Comparison of ENCODE assay signal across 7 cellular contexts in genomic region chr12:57005980-57006808, GRCh38. TPM values are rescaled to one million over a fixed set of nuclear protein-coding genes. Genes with fewer than 3 reads are reported as not detected.
A peak's percentile ranks its signal among the peaks of the same experiment; 100 is the strongest.
DNase-seq lines count a peak whose midpoint lies in the region; ATAC-seq and TF ChIP-seq lines count a peak whose summit lies in the region.

ZBTB39 (minus strand) TSS chr12:57006546; CDS start chr12:57004917, 1,629 bp downstream.

- H3K4me3 Mint-ChIP-seq in HFFc6 (peak within 1 kb of the TSS; percentile 89), WTC11 (peak within 1 kb of the TSS; percentile 93)

- no peaks in the 10 kb centered on the region for H3K27me3 Mint-ChIP-seq in HFFc6 (ENCODE audit: insufficient read depth)
- H3K27me3 Mint-ChIP-seq in WTC11 (ENCODE audit: low read depth): no peaks in the 10 kb centered on the region

- H3K4me1 Mint-ChIP-seq in HFFc6 (ENCODE audit: low read depth) (peaks cover 50% of the 10 kb centered on the region), WTC11 (peaks cover 44% of the 10 kb centered on the region)

- DNase-seq in HFFc6 (peak; percentile 13), NCI-H1105 (lab: John Stamatoyannopoulos, UW) (peak; percentile 22), WTC11 (ENCODE audit: low spot score) (peak; percentile 63), kidney glomerular epithelial cell (lab: John Stamatoyannopoulos, UW) (peak; percentile 27)
- peak; percentile 60 for DNase-seq in central memory CD4-positive, alpha-beta T cell
- DNase-seq in stimulated activated CD4-positive, alpha-beta T cell treated with anti-CD3 and anti-CD28 coated beads, Interleukin-2, amount 100 ng/mL, for 24 hours: peak; percentile 70 to 71

- H3K4me3 ChIP-seq in GM12875 (ENCODE audit: low read depth, low read length): peak within 1 kb of the TSS; percentile 89

- POLR2A ChIA-PET in WTC11 (lab: Charles Lee): interaction anchor here (0.7 kb wide), 1 partner anchor 63 kb away, joined by 4 read pairs; no protein-coding TSS in a partner anchor

- H3K36me3 Mint-ChIP-seq in HFFc6 (ENCODE audit: low read depth): peaks cover 13% of the 10 kb centered on the region
- peaks cover 27% of the 10 kb centered on the region for H3K36me3 Mint-ChIP-seq in WTC11

- H3K9me3 Mint-ChIP-seq in HFFc6 (no peaks in the 10 kb centered on the region), WTC11 (no peaks in the 10 kb centered on the region)

- CTCF ChIA-PET in WTC11 (lab: Charles Lee): interaction anchor here (0.8 to 2.1 kb wide), 11 partner anchors 9 to 249 kb away, joined by 3 to 10 read pairs (median 6); partner anchors contain the start of genes HSD17B6, LRP1, STAT6 and TAC3

- peak; percentile 67 for ATAC-seq in WTC11

- H3K27ac Mint-ChIP-seq in HFFc6: peak within 1 kb of the TSS; percentile 71
- H3K27ac Mint-ChIP-seq in WTC11: no peak within 1 kb of the TSS

- TF ChIP-seq CTCF in GM12875 (IDR thresholded peaks at IDR 0.05; ENCODE audit: borderline replicate concordance, insufficient read depth, low read depth, low read length) (peak; percentile 71), HFFc6 (IDR thresholded peaks at IDR 0.05) (peak; percentile 76), WTC11 (IDR thresholded peaks at IDR 0.05) (no peak)

TF ChIP-seq in WTC11, 78 proteins besides CTCF, POLR2A, EP300 and RAD21 (continues in another document):
- TF ChIP-seq ZBTB21 (CRISPR knock-in tag; IDR thresholded peaks at IDR 0.05; ENCODE audit: borderline replicate concordance) (no peak), RELA (CRISPR knock-in tag; IDR thresholded peaks at IDR 0.05; ENCODE audit: borderline replicate concordance) (0 out of 2 replicates have a peak, but pooled peaks have one; percentile 38), SP1 (CRISPR knock-in tag; conservative IDR thresholded peaks at IDR 0.05) (peak; percentile 39; the same call in 1 of the 2 replicates), ETV6 (CRISPR knock-in tag; IDR thresholded peaks at IDR 0.05) (0 out of 2 replicates have a peak, but pooled peaks have one; percentile 53), ZNF317 (CRISPR knock-in tag; IDR thresholded peaks at IDR 0.05; ENCODE audit: borderline replicate concordance, low read depth) (no peak), PRDM15 (CRISPR knock-in tag; IDR thresholded peaks at IDR 0.05) (no peak), GTF2I (CRISPR knock-in tag; conservative IDR thresholded peaks at IDR 0.05) (no peak), FOXK1 (CRISPR knock-in tag; IDR thresholded peaks at IDR 0.05) (0 out of 2 replicates have a peak, but pooled peaks have one; percentile 21), AFF4 (CRISPR knock-in tag; IDR thresholded peaks at IDR 0.05; ENCODE audit: borderline replicate concordance) (no peak), FOXP1 (CRISPR knock-in tag; IDR thresholded peaks at IDR 0.05; ENCODE audit: borderline replicate concordance) (peak; percentile 58; the same call in 1 of the 2 replicates)
- TF ChIP-seq, protein P1, sequence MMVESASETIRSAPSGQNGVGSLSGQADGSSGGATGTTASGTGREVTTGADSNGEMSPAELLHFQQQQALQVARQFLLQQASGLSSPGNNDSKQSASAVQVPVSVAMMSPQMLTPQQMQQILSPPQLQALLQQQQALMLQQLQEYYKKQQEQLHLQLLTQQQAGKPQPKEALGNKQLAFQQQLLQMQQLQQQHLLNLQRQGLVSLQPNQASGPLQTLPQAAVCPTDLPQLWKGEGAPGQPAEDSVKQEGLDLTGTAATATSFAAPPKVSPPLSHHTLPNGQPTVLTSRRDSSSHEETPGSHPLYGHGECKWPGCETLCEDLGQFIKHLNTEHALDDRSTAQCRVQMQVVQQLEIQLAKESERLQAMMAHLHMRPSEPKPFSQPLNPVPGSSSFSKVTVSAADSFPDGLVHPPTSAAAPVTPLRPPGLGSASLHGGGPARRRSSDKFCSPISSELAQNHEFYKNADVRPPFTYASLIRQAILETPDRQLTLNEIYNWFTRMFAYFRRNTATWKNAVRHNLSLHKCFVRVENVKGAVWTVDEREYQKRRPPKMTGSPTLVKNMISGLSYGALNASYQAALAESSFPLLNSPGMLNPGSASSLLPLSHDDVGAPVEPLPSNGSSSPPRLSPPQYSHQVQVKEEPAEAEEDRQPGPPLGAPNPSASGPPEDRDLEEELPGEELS (CRISPR knock-in tag; IDR thresholded peaks at IDR 0.05): 0 out of 2 replicates have a peak, but pooled peaks have one; percentile 48
- TF ChIP-seq, protein P2, sequence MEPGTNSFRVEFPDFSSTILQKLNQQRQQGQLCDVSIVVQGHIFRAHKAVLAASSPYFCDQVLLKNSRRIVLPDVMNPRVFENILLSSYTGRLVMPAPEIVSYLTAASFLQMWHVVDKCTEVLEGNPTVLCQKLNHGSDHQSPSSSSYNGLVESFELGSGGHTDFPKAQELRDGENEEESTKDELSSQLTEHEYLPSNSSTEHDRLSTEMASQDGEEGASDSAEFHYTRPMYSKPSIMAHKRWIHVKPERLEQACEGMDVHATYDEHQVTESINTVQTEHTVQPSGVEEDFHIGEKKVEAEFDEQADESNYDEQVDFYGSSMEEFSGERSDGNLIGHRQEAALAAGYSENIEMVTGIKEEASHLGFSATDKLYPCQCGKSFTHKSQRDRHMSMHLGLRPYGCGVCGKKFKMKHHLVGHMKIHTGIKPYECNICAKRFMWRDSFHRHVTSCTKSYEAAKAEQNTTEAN (CRISPR knock-in tag; IDR thresholded peaks at IDR 0.05): no peak
- TF ChIP-seq, protein P3, sequence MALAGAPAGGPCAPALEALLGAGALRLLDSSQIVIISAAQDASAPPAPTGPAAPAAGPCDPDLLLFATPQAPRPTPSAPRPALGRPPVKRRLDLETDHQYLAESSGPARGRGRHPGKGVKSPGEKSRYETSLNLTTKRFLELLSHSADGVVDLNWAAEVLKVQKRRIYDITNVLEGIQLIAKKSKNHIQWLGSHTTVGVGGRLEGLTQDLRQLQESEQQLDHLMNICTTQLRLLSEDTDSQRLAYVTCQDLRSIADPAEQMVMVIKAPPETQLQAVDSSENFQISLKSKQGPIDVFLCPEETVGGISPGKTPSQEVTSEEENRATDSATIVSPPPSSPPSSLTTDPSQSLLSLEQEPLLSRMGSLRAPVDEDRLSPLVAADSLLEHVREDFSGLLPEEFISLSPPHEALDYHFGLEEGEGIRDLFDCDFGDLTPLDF (CRISPR knock-in tag; IDR thresholded peaks at IDR 0.05): no peak
- TF ChIP-seq, protein P4, sequence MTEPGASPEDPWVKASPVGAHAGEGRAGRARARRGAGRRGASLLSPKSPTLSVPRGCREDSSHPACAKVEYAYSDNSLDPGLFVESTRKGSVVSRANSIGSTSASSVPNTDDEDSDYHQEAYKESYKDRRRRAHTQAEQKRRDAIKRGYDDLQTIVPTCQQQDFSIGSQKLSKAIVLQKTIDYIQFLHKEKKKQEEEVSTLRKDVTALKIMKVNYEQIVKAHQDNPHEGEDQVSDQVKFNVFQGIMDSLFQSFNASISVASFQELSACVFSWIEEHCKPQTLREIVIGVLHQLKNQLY (CRISPR knock-in tag; IDR thresholded peaks at IDR 0.05): no peak

RNA-seq across cellular contexts. Expression of gene ZBTB39, which starts in this region (rescaled TPM):
- 1 to 10 TPM; 3.6 to 4.6 (median 3.9) TPM for total RNA-seq in HFFc6 (2021; fragmentation: NEBNext Ultra II Directional; extraction: Animal tissue kit (Norgen Biotek cat#: 25700))
- total RNA-seq in WTC11 (2021): 20.2 to 23.0 TPM (median 22.5 TPM) in 3 replicates

Comparison
In these comparisons a context has a peak if more than half of its experiments do, and no peak if none do; other contexts are left out.
1. Peak in every context shown above with its lines: DNase-seq, ATAC-seq and H3K4me3 ChIP-seq.
2. DNase-seq: peak in every context shown above with its lines; median percentile 70 in stimulated activated CD4-positive, alpha-beta T cell treated with anti-CD3 and anti-CD28 coated beads, Interleukin-2, amount 100 ng/mL, for 24 hours; 63 in WTC11; 60 in central memory CD4-positive, alpha-beta T cell; 27 in kidney glomerular epithelial cell; 22 in NCI-H1105; 13 in HFFc6.